Comparison of ENCODE assay signal across 1 cellular context in the genomic region with DNA sequence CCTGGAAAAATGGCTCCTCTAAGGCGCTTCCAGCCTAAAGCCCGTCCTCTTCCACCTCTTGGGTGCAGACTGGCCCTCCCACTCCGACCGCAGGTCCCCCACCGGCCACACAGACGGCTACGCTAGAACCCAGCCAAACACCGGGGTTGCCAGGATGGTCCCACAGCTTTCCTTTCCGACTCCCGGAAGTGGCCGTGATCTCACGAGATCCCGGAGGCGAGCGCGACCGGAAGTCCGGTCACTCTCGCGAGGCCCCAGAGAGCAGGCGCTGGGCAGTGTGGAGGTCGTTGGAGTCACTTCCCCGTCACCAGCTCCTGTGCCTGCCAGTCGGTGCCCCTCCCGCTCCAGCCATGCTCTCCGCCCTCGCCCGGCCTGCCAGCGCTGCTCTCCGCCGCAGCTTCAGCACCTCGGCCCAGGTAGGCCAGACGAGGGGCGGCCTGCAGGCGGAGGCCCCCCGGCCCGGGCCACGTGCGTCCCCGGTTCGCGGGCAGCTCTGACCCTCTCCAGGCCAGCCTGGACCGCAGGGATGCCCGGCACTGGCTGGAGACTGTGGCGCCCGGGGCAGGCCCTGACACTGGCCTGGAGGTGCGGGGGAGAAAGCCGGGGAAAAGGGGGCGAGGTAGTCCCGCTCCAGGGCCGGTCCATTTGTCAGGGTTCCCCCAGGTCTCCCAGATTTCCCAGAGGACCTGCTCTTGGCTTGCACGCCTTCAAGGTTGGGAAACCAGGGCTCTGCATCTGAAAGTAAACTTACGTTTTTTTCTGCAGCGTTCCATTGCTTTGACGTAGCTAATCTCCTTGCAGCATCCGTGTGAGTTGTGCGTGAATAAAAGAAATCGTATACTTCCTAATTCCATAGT.
A peak's percentile ranks its signal among the peaks of the same experiment; 100 is the strongest.
TF ChIP-seq lines count a peak whose summit lies in the region.

Gene MDH2, plus strand, starts transcription at position 296 of the 857 bp plus-strand sequence. Its CDS starts 55 bp downstream, at position 351.
A gene with protein sequence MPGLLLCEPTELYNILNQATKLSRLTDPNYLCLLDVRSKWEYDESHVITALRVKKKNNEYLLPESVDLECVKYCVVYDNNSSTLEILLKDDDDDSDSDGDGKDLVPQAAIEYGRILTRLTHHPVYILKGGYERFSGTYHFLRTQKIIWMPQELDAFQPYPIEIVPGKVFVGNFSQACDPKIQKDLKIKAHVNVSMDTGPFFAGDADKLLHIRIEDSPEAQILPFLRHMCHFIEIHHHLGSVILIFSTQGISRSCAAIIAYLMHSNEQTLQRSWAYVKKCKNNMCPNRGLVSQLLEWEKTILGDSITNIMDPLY (minus strand): TSS at position 190 of the 857 bp plus-strand sequence. CDS start 17,477 bp downstream, outside the sequence.

TF ChIP-seq in GM12878, 131 proteins besides CTCF, POLR2A, EP300 and RAD21 (continued from another document):
- TF ChIP-seq ZBTB40 (IDR thresholded peaks at IDR 0.05; ENCODE audit: borderline replicate concordance) (peak; percentile 97), SIN3A (IDR thresholded peaks at IDR 0.05; ENCODE audit: low read depth, low read length) (peak; percentile 89), TBL1XR1 (IDR thresholded peaks at IDR 0.05; ENCODE audit: low read depth, low read length) (peak; percentile 60; the same call in 1 of the 2 replicates), SMAD5 (IDR thresholded peaks at IDR 0.05; ENCODE audit: low read depth) (peak; percentile 80; the same call in 1 of the 2 replicates), SUZ12 (IDR thresholded peaks at IDR 0.05; ENCODE audit: unreplicated experiment) (no peak), ATF7 (IDR thresholded peaks at IDR 0.05; ENCODE audit: low read depth) (no peak), HDAC2 (IDR thresholded peaks at IDR 0.05) (no peak), RFX5 (IDR thresholded peaks at IDR 0.05; ENCODE audit: low read depth, low read length) (no peak), KAT2A (conservative IDR thresholded peaks at IDR 0.05; ENCODE audit: control insufficient read depth, low read depth, low read length) (no peak), NKRF (conservative IDR thresholded peaks at IDR 0.05) (peak; percentile 88), IRF5 (IDR thresholded peaks at IDR 0.05; ENCODE audit: borderline replicate concordance) (peak; percentile 93), ZNF687 (IDR thresholded peaks at IDR 0.05) (peak; percentile 65; the same call in 1 of the 2 replicates), NFXL1 (IDR thresholded peaks at IDR 0.05; ENCODE audit: borderline replicate concordance) (no peak), ZNF217 (IDR thresholded peaks at IDR 0.05) (no peak), SRF (IDR thresholded peaks at IDR 0.05; ENCODE audit: low read depth in 2 of 2, low read length in 2 of 2) (0 out of 4 replicates have a peak, but pooled peaks of 1 of the 2 experiments have one; percentile 43), CREB1 (IDR thresholded peaks at IDR 0.05; ENCODE audit: low read depth) (peak; percentile 62; the same call in 1 of the 2 replicates), NR2C1 (IDR thresholded peaks at IDR 0.05) (peak; percentile 87), KLF5 (IDR thresholded peaks at IDR 0.05; ENCODE audit: partially characterized antibody) (peak; percentile 83), NRF1 (conservative IDR thresholded peaks at IDR 0.05; ENCODE audit: low read depth, low read length) (no peak), CBFB (IDR thresholded peaks at IDR 0.05; ENCODE audit: low read depth) (peak; percentile 99), CREM (IDR thresholded peaks at IDR 0.05; ENCODE audit: low read depth) (peak; percentile 43; the same call in 1 of the 2 replicates), RCOR1 (conservative IDR thresholded peaks at IDR 0.05; ENCODE audit: low read depth, low read length) (peak; percentile 99), ZBTB4 (CRISPR knock-in tag; IDR thresholded peaks at IDR 0.05) (no peak), MTA3 (IDR thresholded peaks at IDR 0.05; ENCODE audit: borderline replicate concordance, low read length) (no peak), NFYA (IDR thresholded peaks at IDR 0.05; ENCODE audit: borderline replicate concordance, low read depth, low read length) (no peak)
- TF ChIP-seq, protein P1, sequence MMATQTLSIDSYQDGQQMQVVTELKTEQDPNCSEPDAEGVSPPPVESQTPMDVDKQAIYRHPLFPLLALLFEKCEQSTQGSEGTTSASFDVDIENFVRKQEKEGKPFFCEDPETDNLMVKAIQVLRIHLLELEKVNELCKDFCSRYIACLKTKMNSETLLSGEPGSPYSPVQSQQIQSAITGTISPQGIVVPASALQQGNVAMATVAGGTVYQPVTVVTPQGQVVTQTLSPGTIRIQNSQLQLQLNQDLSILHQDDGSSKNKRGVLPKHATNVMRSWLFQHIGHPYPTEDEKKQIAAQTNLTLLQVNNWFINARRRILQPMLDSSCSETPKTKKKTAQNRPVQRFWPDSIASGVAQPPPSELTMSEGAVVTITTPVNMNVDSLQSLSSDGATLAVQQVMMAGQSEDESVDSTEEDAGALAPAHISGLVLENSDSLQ (IDR thresholded peaks at IDR 0.05): peak; percentile 71
- TF ChIP-seq, protein P2, sequence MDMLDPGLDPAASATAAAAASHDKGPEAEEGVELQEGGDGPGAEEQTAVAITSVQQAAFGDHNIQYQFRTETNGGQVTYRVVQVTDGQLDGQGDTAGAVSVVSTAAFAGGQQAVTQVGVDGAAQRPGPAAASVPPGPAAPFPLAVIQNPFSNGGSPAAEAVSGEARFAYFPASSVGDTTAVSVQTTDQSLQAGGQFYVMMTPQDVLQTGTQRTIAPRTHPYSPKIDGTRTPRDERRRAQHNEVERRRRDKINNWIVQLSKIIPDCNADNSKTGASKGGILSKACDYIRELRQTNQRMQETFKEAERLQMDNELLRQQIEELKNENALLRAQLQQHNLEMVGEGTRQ (IDR thresholded peaks at IDR 0.05; ENCODE audit: borderline replicate concordance, low read depth, low read length): no peak
